24 cellular contexts compared by ENCODE assay signal in genomic region chr1:2163205-2163604, GRCh38. TPM values are rescaled to one million over a fixed set of nuclear protein-coding genes. Genes with fewer than 3 reads are reported as not detected.
DNase-seq lines count a peak whose midpoint lies in the region; ATAC-seq, FAIRE-seq and TF ChIP-seq lines count a peak whose summit lies in the region.
"Had no signal": no experiment of that assay in that cellular context is flagged by ENCODE, and none has a peak within 500 bp of the region (broad histone marks: within the 10 kb centered on the region; RNA-seq: fewer than 3 reads in every experiment).

No MANE protein-coding gene starts in this region.

- H3K27me3 ChIP-seq in heart right ventricle = no peaks in the 10 kb centered on the region
- H3K27me3 ChIP-seq in OCI-LY3 (ENCODE audit: low read depth, low read length) = no peaks in the 10 kb centered on the region
- H3K27me3 ChIP-seq in smooth muscle cell (ENCODE audit: low read depth) = no peaks in the 10 kb centered on the region
- H3K27me3 ChIP-seq: ovary had no signal

- H3K27me3 Mint-ChIP-seq in chondrocyte (ENCODE audit: low read depth) = no peaks in the 10 kb centered on the region
- H3K27me3 Mint-ChIP-seq: brain; CD4-positive, alpha-beta memory T cell; naive B cell had no signal

- peaks cover 3% of the 10 kb centered on the region for H3K36me3 Mint-ChIP-seq in chondrocyte (ENCODE audit: low read depth)

- H3K27ac Mint-ChIP-seq in chondrocyte (ENCODE audit: unreplicated experiment) = no peak overlapping the region
- H3K27ac Mint-ChIP-seq: brain had no signal

- H3K27ac ChIP-seq in heart right ventricle = no peak overlapping the region
- no peak overlapping the region for H3K27ac ChIP-seq in OCI-LY3 (ENCODE audit: low read length)
- no peak overlapping the region for H3K27ac ChIP-seq in smooth muscle cell (ENCODE audit: low read depth)
- H3K27ac ChIP-seq: gastroesophageal sphincter, ovary, SK-N-MC had no signal

- peaks cover 5% of the 10 kb centered on the region for H3K9me3 Mint-ChIP-seq in chondrocyte (ENCODE audit: low read depth)
- H3K9me3 Mint-ChIP-seq: CD4-positive, alpha-beta memory T cell had no signal

- H3K4me1 ChIP-seq in heart right ventricle (peaks cover 0 to 4% (median 0%) of the 10 kb centered on the region in 9 donors), OCI-LY3 (ENCODE audit: low read length) (no peaks in the 10 kb centered on the region), smooth muscle cell (ENCODE audit: low read depth) (no peaks in the 10 kb centered on the region)
- H3K4me1 ChIP-seq: gastroesophageal sphincter had no signal

- no peak overlapping the region for H3K4me2 ChIP-seq in OCI-LY3 (ENCODE audit: low read length)
- no peak overlapping the region for H3K4me2 ChIP-seq in smooth muscle cell

- peak; percentile 63 for DNase-seq in Right ventricle myocardium inferior (ENCODE audit: missing footprints)
- DNase-seq in heart right ventricle = no peak
- no peak for DNase-seq in chondrocyte (ENCODE audit: low spot score)
- DNase-seq in smooth muscle cell (lab: John Stamatoyannopoulos, UW; ENCODE audit: unreplicated experiment) = no peak
- DNase-seq in stimulated activated CD4-positive, alpha-beta T cell treated with anti-CD3 and anti-CD28 coated beads, Interleukin-2, amount 100 ng/mL, for 24 hours = no peak
- DNase-seq in H54 (ENCODE audit: insufficient read length, low spot score) = no peak
- DNase-seq: ACHN; activated CD4-positive, alpha-beta T cell treated with anti-CD3 and anti-CD28 coated beads for 4 hours; activated naive CD4-positive, alpha-beta T cell; KG1; naive B cell; NCI-H1417; NCI-H2171; NCI-H69; ovary; T1000 had no signal

- no peaks in the 10 kb centered on the region for H3K4me1 Mint-ChIP-seq in chondrocyte (ENCODE audit: low read depth)
- H3K4me1 Mint-ChIP-seq: brain; CD4-positive, alpha-beta memory T cell; naive B cell had no signal

- H4K20me1 ChIP-seq in OCI-LY3 (ENCODE audit: insufficient read depth, low read length) = no peaks in the 10 kb centered on the region
- H4K20me1 ChIP-seq in smooth muscle cell (ENCODE audit: low read depth) = no peaks in the 10 kb centered on the region

- H3K4me3 ChIP-seq in heart right ventricle = no peak overlapping the region
- H3K4me3 ChIP-seq in OCI-LY3 (ENCODE audit: low read length) = no peak overlapping the region
- no peak overlapping the region for H3K4me3 ChIP-seq in smooth muscle cell
- H3K4me3 ChIP-seq: gastroesophageal sphincter, ovary, SK-N-MC had no signal

- ATAC-seq in Right ventricle myocardium inferior (no peak), heart right ventricle (no peak), GM19351 (IDR thresholded peaks at IDR 0.05; ENCODE audit: unreplicated experiment) (no peak)
- ATAC-seq: gastroesophageal sphincter, Panc1 had no signal

- no peak overlapping the region for H3K9ac ChIP-seq in OCI-LY3 (ENCODE audit: low read length)
- H3K9ac ChIP-seq in smooth muscle cell (ENCODE audit: low read depth) = no peak overlapping the region

- no peaks in the 10 kb centered on the region for H3F3A ChIP-seq in smooth muscle cell (ENCODE audit: low read depth)

- no peak for TF ChIP-seq POLR2A in H54 (IDR thresholded peaks at IDR 0.05; ENCODE audit: low read depth, low read length)

- 77 to 83% methylated on average over 7 of the region's 7 CpGs for WGBS in heart right ventricle, 2 donors
- 91% methylated on average over 7 of the region's 7 CpGs for WGBS in smooth muscle cell (ENCODE audit: low lambda C conversion rate)

- FAIRE-seq in H54 (lab: Jason Lieb, UNC) = no peak
- FAIRE-seq: urothelium cell line had no signal

- no peaks in the 10 kb centered on the region for H3K79me2 ChIP-seq in OCI-LY3 (ENCODE audit: low read length)
- no peaks in the 10 kb centered on the region for H3K79me2 ChIP-seq in smooth muscle cell (ENCODE audit: low read depth)

- no peak overlapping the region for H2AFZ ChIP-seq in OCI-LY3 (ENCODE audit: low read depth, low read length)
- no peak overlapping the region for H2AFZ ChIP-seq in smooth muscle cell (ENCODE audit: low read depth)

- H3K36me3 ChIP-seq in heart right ventricle (no peaks in the 10 kb centered on the region), OCI-LY3 (replicated peaks; ENCODE audit: low read depth, low read length) (no peaks in the 10 kb centered on the region), smooth muscle cell (ENCODE audit: low read depth) (no peaks in the 10 kb centered on the region)
- H3K36me3 ChIP-seq: gastroesophageal sphincter, ovary had no signal

- H3K9me3 ChIP-seq in heart right ventricle (no peaks in the 10 kb centered on the region), OCI-LY3 (ENCODE audit: insufficient read depth, low read length) (no peaks in the 10 kb centered on the region), smooth muscle cell (replicated peaks; ENCODE audit: low read depth) (no peaks in the 10 kb centered on the region)
- H3K9me3 ChIP-seq: gastroesophageal sphincter, ovary had no signal

- no peak overlapping the region for H3K4me3 Mint-ChIP-seq in chondrocyte (ENCODE audit: unreplicated experiment)
- H3K4me3 Mint-ChIP-seq: brain; CD4-positive, alpha-beta memory T cell had no signal

- intact Hi-C loops in Right ventricle myocardium inferior (cut with DNase I) = no loop called here
- intact Hi-C loops in heart right ventricle (cut with DNase I) = loop anchor here in 3 of 10 donors (10.0 kb wide), 2 partner anchors 68 to 218 kb away; no protein-coding TSS in a partner anchor

- TF ChIP-seq CTCF in heart right ventricle (IDR thresholded peaks at IDR 0.05) (peak in 4 of 9 donors; percentile 12 to 26 (median 16)), OCI-LY3 (IDR thresholded peaks at IDR 0.05; ENCODE audit: low read depth, low read length) (peak; percentile 14; the same call in 1 of the 2 replicates), chondrocyte (IDR thresholded peaks at IDR 0.05) (peak; percentile 44), smooth muscle cell (IDR thresholded peaks at IDR 0.05; ENCODE audit: borderline replicate concordance, insufficient read depth, poor library complexity, severe bottlenecking) (peak; percentile 5)

RNA-seq across cellular contexts. Expression of gene FAAP20, which starts 31.4 kb away (rescaled TPM):
- total RNA-seq in Right ventricle myocardium inferior = 43.9 TPM
- total RNA-seq in heart right ventricle = 10 to 100 TPM; 30.9 to 47.6 (median 38.3) TPM
- 10 to 100 TPM; 83.0 to 83.6 TPM for polyA plus RNA-seq in heart right ventricle
- 48.4 to 76.1 TPM (median 69.2 TPM) in 3 replicates for total RNA-seq in chondrocyte
- 33.1 and 39.8 TPM in 2 replicates for total RNA-seq in smooth muscle cell
- 152 and 162 TPM in 2 replicates for polyA plus RNA-seq in smooth muscle cell
